8 cellular contexts compared by ENCODE assay signal in the genomic region with DNA sequence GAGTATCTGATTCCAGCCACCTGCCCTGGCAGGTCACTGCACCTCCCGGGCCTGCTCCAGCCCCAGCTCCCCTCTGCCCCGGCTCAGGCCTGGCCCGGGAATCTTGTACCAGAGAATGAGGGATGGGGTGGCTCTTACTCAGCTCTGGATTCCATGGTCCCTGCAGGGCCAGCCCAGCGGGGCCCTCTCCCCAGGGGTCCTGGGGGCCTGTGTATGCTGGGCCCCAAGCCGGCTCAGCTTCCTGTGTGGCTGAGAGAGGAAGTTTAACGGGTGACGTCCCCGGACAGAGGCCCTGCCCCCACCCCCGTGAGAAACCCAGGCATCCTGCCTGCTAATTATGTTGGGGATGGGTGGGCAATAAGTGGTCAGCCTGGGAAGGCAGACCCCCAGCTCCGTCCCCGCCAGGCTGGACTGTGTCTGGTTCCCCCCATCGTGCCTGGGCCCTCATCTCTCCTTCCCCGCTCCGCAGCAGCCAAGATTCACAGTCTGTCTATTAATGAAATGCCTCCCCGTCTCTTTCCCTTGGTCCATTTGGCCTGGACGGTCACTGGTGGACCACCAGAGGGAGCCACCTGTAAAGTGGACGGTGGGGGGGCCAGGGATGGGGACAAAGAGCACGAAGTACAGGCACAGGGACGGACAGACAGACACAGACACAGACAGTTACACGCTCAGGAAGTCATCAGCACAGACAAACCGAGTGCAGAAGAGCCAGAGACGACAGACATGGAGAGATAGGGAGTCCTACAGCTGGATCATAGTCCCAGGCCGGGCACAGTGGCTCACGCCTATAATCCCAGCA.
DNase-seq lines count a peak whose midpoint lies in the region; ATAC-seq and TF ChIP-seq lines count a peak whose summit lies in the region.

TSS of gene DENND1C (minus strand) at position 247 of the 802 bp plus-strand sequence. CDS start at position 155, 92 bp downstream.

- no peaks in the 10 kb centered on the region for H4K20me1 ChIP-seq in SU-DHL-6 (ENCODE audit: low read depth, low read length)

- H3K4me2 ChIP-seq in SU-DHL-6 (ENCODE audit: low read depth, low read length, poor library complexity, severe bottlenecking) = peak within 1 kb of the TSS; percentile 78

- H3F3A ChIP-seq in SU-DHL-6 (ENCODE audit: insufficient read depth) = no peaks in the 10 kb centered on the region

- DNase-seq in adipocyte (ENCODE audit: low read depth) (peak; percentile 14), kidney tubule cell (ENCODE audit: low spot score) (peak; percentile 19), NCI-H2081 treated with DMSO at 0.1 percent for 48 hours (lab: John Stamatoyannopoulos, UW) (no peak), DMS153 (lab: John Stamatoyannopoulos, UW) (no peak)
- peak; percentile 49 for DNase-seq in stimulated activated CD8-positive, alpha-beta memory T cell treated with anti-CD3 and anti-CD28 coated beads, Interleukin-12 subunit alpha, Interleukin-12 subunit beta, amount 100 ng/mL, for 4 hours (ENCODE audit: low read depth)

- H3K27me3 ChIP-seq in SU-DHL-6 (ENCODE audit: low read length) (no peaks in the 10 kb centered on the region), adipocyte (replicated peaks; ENCODE audit: control insufficient read depth, insufficient read depth, low read length) (peaks cover 10% of the 10 kb centered on the region)

- H3K36me3 ChIP-seq in SU-DHL-6 (ENCODE audit: low read length) (no peaks in the 10 kb centered on the region), adipocyte (ENCODE audit: control insufficient read depth, insufficient read depth, low read length, severe bottlenecking) (no peaks in the 10 kb centered on the region)

- ATAC-seq in HG02798 (IDR thresholded peaks at IDR 0.05; ENCODE audit: poor library complexity, unreplicated experiment) = peak; percentile 60

- H3K27ac ChIP-seq in SU-DHL-6 (ENCODE audit: low read depth, low read length) = peak within 1 kb of the TSS; percentile 57

- H3K9me2 ChIP-seq in SU-DHL-6 (replicated peaks; ENCODE audit: insufficient read depth, low read length) = no peaks in the 10 kb centered on the region

- H3K9ac ChIP-seq in SU-DHL-6 (ENCODE audit: low read length) = peak within 1 kb of the TSS; percentile 76
- H3K9ac ChIP-seq in adipocyte (ENCODE audit: low read length) = no peak within 1 kb of the TSS

- peaks cover 4% of the 10 kb centered on the region; the same call in 1 of the 2 replicates for H3K79me2 ChIP-seq in SU-DHL-6 (ENCODE audit: insufficient read depth, low read length)

- H2AFZ ChIP-seq in SU-DHL-6 (ENCODE audit: low read depth, low read length, severe bottlenecking) = peak within 1 kb of the TSS; percentile 87

- H3K9me3 ChIP-seq in SU-DHL-6 (ENCODE audit: insufficient read depth, low read length) = no peaks in the 10 kb centered on the region
- H3K9me3 ChIP-seq in adipocyte (ENCODE audit: control insufficient read depth, low read length) = no peaks in the 10 kb centered on the region

- no peak for TF ChIP-seq CTCF in SU-DHL-6 (IDR thresholded peaks at IDR 0.05; ENCODE audit: insufficient read depth, low read length, poor library complexity, severe bottlenecking)

- H3K4me3 ChIP-seq in GM08714 (ENCODE audit: low read length) = peak within 1 kb of the TSS; percentile 82
- H3K4me3 ChIP-seq in SU-DHL-6 (ENCODE audit: insufficient read depth, low read length, poor library complexity, severe bottlenecking) = peak within 1 kb of the TSS; percentile 55
- H3K4me3 ChIP-seq in adipocyte (ENCODE audit: low read length) = no peak within 1 kb of the TSS

- H3K4me1 ChIP-seq in adipocyte (ENCODE audit: control insufficient read depth, insufficient read depth, low read length) = peaks cover 3% of the 10 kb centered on the region

Comparison
In these comparisons a context has a peak if more than half of its experiments do, and no peak if none do; other contexts are left out.
1. DNase-seq: peak in adipocyte (single experiment), kidney tubule cell (single experiment) and stimulated activated CD8-positive, alpha-beta memory T cell treated with anti-CD3 and anti-CD28 coated beads, Interleukin-12 subunit alpha, Interleukin-12 subunit beta, amount 100 ng/mL, for 4 hours (single experiment); none in NCI-H2081 treated with DMSO at 0.1 percent for 48 hours (single experiment) and DMS153 (single experiment).